Comparison of ENCODE assay signal across 1 cellular context in the genomic region with DNA sequence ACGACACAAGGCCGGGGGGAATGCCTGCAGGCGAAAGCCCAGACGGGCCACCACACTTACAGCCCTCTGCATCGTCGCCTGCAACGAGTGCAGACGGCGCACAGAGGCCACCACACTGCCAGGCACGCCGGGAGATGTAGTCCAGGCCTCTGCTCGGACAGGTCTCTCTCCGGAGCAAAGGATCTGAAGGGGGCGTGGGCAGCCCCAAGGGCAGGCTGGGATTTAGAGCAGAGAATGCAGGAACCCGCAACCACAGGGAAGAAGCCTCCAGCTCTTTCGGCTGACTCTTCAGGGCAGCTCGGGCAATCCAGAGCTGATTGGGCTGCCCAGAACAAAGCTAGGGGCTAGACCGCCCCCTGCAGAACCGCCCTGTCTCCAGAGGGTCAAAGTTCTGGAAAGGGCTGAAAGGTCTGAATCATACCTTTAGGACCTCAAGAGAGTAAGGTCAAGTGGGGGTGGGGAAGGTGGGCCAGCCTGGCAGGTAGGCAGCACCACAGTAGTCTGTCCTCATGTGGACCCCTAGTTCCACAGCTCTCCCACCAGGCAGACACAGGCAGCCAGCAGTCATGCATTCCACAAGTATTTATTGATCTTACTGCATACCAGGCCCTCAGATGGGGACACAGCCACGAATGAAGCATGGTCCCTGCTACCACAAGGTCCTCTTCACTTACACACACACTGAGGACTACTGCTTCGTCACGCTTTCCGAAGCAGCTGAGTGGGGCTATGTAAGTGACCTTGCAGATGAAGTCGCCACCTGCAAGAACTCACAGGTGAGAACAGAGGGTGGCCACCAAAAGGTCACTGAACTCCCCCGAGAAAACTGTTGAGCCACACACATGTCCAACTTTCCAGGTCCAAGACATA.
TF ChIP-seq lines count a peak whose summit lies in the region.

A gene with protein sequence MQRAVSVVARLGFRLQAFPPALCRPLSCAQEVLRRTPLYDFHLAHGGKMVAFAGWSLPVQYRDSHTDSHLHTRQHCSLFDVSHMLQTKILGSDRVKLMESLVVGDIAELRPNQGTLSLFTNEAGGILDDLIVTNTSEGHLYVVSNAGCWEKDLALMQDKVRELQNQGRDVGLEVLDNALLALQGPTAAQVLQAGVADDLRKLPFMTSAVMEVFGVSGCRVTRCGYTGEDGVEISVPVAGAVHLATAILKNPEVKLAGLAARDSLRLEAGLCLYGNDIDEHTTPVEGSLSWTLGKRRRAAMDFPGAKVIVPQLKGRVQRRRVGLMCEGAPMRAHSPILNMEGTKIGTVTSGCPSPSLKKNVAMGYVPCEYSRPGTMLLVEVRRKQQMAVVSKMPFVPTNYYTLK (minus strand): TSS at position 95 of the 870 bp plus-strand sequence. CDS start 23 bp downstream, at position 72.

TF ChIP-seq in HepG2, 621 proteins besides CTCF, POLR2A, EP300 and RAD21 (continued from another document and continues in another):
- TF ChIP-seq IKZF1 (IDR thresholded peaks at IDR 0.05) = no peak
- peak; percentile 28; the same call in 1 of the 2 replicates for TF ChIP-seq ZSCAN21 (CRISPR knock-in tag; IDR thresholded peaks at IDR 0.05; ENCODE audit: borderline replicate concordance)
- TF ChIP-seq, protein P1, sequence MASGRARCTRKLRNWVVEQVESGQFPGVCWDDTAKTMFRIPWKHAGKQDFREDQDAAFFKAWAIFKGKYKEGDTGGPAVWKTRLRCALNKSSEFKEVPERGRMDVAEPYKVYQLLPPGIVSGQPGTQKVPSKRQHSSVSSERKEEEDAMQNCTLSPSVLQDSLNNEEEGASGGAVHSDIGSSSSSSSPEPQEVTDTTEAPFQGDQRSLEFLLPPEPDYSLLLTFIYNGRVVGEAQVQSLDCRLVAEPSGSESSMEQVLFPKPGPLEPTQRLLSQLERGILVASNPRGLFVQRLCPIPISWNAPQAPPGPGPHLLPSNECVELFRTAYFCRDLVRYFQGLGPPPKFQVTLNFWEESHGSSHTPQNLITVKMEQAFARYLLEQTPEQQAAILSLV (CRISPR knock-in tag; IDR thresholded peaks at IDR 0.05; ENCODE audit: borderline replicate concordance) = 0 out of 2 replicates have a peak, but pooled peaks have one; percentile 37
- TF ChIP-seq MBNL3 (CRISPR knock-in tag; conservative IDR thresholded peaks at IDR 0.05) = no peak
- TF ChIP-seq, protein P2, sequence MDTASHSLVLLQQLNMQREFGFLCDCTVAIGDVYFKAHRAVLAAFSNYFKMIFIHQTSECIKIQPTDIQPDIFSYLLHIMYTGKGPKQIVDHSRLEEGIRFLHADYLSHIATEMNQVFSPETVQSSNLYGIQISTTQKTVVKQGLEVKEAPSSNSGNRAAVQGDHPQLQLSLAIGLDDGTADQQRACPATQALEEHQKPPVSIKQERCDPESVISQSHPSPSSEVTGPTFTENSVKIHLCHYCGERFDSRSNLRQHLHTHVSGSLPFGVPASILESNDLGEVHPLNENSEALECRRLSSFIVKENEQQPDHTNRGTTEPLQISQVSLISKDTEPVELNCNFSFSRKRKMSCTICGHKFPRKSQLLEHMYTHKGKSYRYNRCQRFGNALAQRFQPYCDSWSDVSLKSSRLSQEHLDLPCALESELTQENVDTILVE (CRISPR knock-in tag; IDR thresholded peaks at IDR 0.05) = no peak
- TF ChIP-seq ZNF160 (CRISPR knock-in tag; IDR thresholded peaks at IDR 0.05) = no peak
- TF ChIP-seq ATRX (CRISPR knock-in tag; IDR thresholded peaks at IDR 0.05; ENCODE audit: borderline replicate concordance) = no peak
- no peak; the same call in 1 of the 2 replicates for TF ChIP-seq ETV5 (CRISPR knock-in tag; IDR thresholded peaks at IDR 0.05; ENCODE audit: borderline replicate concordance)
- no peak for TF ChIP-seq RFX1 (IDR thresholded peaks at IDR 0.05)
- TF ChIP-seq NR2F1 (CRISPR knock-in tag; IDR thresholded peaks at IDR 0.05) = peak; percentile 75 to 88
- TF ChIP-seq DNMT1 (CRISPR knock-in tag; IDR thresholded peaks at IDR 0.05) = no peak
- TF ChIP-seq HHEX (CRISPR knock-in tag; IDR thresholded peaks at IDR 0.05) = 0 out of 2 replicates have a peak, but pooled peaks have one; percentile 8
- TF ChIP-seq, protein P3, sequence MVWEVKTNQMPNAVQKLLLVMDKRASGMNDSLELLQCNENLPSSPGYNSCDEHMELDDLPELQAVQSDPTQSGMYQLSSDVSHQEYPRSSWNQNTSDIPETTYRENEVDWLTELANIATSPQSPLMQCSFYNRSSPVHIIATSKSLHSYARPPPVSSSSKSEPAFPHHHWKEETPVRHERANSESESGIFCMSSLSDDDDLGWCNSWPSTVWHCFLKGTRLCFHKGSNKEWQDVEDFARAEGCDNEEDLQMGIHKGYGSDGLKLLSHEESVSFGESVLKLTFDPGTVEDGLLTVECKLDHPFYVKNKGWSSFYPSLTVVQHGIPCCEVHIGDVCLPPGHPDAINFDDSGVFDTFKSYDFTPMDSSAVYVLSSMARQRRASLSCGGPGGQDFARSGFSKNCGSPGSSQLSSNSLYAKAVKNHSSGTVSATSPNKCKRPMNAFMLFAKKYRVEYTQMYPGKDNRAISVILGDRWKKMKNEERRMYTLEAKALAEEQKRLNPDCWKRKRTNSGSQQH (CRISPR knock-in tag; IDR thresholded peaks at IDR 0.05; ENCODE audit: low read depth) = peak; percentile 25; the same call in 1 of the 2 replicates
- TF ChIP-seq HNF1B (CRISPR knock-in tag; IDR thresholded peaks at IDR 0.05) = peak; percentile 52
- TF ChIP-seq ARID4A (CRISPR knock-in tag; IDR thresholded peaks at IDR 0.05; ENCODE audit: borderline replicate concordance) = peak; percentile 69
- no peak for TF ChIP-seq CENPT (CRISPR knock-in tag; IDR thresholded peaks at IDR 0.05; ENCODE audit: low read depth)
- TF ChIP-seq ZNF703 (CRISPR knock-in tag; IDR thresholded peaks at IDR 0.05; ENCODE audit: borderline replicate concordance) = no peak
- no peak; the same call in 1 of the 2 replicates for TF ChIP-seq THAP9 (CRISPR knock-in tag; IDR thresholded peaks at IDR 0.05; ENCODE audit: borderline replicate concordance)
- no peak; the same call in 1 of the 2 replicates for TF ChIP-seq PITX1 (CRISPR knock-in tag; IDR thresholded peaks at IDR 0.05)
- TF ChIP-seq RBM39 (IDR thresholded peaks at IDR 0.05; ENCODE audit: low read depth, low read length, poor library complexity, severe bottlenecking) = peak; percentile 27
- TF ChIP-seq, protein P4, sequence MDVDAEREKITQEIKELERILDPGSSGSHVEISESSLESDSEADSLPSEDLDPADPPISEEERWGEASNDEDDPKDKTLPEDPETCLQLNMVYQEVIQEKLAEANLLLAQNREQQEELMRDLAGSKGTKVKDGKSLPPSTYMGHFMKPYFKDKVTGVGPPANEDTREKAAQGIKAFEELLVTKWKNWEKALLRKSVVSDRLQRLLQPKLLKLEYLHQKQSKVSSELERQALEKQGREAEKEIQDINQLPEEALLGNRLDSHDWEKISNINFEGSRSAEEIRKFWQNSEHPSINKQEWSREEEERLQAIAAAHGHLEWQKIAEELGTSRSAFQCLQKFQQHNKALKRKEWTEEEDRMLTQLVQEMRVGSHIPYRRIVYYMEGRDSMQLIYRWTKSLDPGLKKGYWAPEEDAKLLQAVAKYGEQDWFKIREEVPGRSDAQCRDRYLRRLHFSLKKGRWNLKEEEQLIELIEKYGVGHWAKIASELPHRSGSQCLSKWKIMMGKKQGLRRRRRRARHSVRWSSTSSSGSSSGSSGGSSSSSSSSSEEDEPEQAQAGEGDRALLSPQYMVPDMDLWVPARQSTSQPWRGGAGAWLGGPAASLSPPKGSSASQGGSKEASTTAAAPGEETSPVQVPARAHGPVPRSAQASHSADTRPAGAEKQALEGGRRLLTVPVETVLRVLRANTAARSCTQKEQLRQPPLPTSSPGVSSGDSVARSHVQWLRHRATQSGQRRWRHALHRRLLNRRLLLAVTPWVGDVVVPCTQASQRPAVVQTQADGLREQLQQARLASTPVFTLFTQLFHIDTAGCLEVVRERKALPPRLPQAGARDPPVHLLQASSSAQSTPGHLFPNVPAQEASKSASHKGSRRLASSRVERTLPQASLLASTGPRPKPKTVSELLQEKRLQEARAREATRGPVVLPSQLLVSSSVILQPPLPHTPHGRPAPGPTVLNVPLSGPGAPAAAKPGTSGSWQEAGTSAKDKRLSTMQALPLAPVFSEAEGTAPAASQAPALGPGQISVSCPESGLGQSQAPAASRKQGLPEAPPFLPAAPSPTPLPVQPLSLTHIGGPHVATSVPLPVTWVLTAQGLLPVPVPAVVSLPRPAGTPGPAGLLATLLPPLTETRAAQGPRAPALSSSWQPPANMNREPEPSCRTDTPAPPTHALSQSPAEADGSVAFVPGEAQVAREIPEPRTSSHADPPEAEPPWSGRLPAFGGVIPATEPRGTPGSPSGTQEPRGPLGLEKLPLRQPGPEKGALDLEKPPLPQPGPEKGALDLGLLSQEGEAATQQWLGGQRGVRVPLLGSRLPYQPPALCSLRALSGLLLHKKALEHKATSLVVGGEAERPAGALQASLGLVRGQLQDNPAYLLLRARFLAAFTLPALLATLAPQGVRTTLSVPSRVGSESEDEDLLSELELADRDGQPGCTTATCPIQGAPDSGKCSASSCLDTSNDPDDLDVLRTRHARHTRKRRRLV (CRISPR knock-in tag; IDR thresholded peaks at IDR 0.05) = no peak
- no peak for TF ChIP-seq RNF219 (CRISPR knock-in tag; IDR thresholded peaks at IDR 0.05)
- no peak for TF ChIP-seq ISX (CRISPR knock-in tag; conservative IDR thresholded peaks at IDR 0.05)
- TF ChIP-seq TBL1XR1 (IDR thresholded peaks at IDR 0.05; ENCODE audit: borderline replicate concordance, low read length, partially characterized antibody) = no peak
